Comparison of ENCODE assay signal across 21 cellular contexts in the genomic region with DNA sequence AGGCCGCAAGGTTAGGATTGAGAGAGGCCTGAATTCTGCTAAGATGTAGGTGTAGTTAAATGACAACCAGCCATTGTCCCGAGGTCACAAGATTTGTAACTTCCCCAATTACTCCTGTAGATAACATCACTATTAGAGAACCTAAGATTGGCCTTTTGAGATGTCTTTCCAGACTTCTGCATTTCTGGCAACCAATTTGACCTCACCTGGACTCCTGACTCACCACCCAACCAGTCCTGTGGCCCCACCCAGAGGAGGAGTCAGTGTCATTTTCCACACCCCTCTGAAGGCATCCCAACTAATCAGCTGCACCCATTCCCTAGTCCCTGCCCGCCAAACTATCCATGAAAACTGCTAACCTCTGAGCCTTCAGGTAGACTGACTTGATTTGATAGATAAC.
DNase-seq lines count a peak whose midpoint lies in the region; ATAC-seq and TF ChIP-seq lines count a peak whose summit lies in the region.
"Had no signal": no experiment of that assay in that cellular context is flagged by ENCODE, and none has a peak within 500 bp of the region (broad histone marks: within the 10 kb centered on the region; RNA-seq: fewer than 3 reads in every experiment).

No MANE protein-coding gene starts in this region.

- BruUV-seq in HCT116 (replicated peaks; lab: Mats Ljungman, UMichigan): no TSS peak

- H3K4me1 Mint-ChIP-seq in stimulated activated memory B cell treated with anti-CD40 and anti-IgM and Interleukin-4, amounts not matched to agents 10 μg/mL and 1 μg/mL and 100 μg/mL, for 72 hours: peaks cover 21% of the 10 kb centered on the region

- TF ChIP-seq POLR2A in HCT116 (IDR thresholded peaks at IDR 0.05; ENCODE audit: borderline replicate concordance, extremely low read depth, insufficient read depth, insufficient read length) (no peak), heart left ventricle (IDR thresholded peaks at IDR 0.05) (no peak)

- H3K27ac Mint-ChIP-seq in stimulated activated memory B cell treated with anti-CD40 and anti-IgM and Interleukin-4, amounts not matched to agents 10 μg/mL and 1 μg/mL and 100 μg/mL, for 72 hours: no peak overlapping the region
- H3K27ac Mint-ChIP-seq: activated CD8-positive, alpha-beta T cell treated with anti-CD3 and anti-CD28 coated beads, Interleukin-2, amount 10 ng/mL, durations not matched to agents 7 days and 5 days; activated naive CD4-positive, alpha-beta T cell treated with anti-CD3 and anti-CD28 coated beads, Interleukin-2, amount 50 U/mL, for 24 hours; activated T-cell treated with anti-CD3 and anti-CD28 coated beads, Interleukin-2, amount 50 U/mL, for 24 hours; mesothelial cell of epicardium; progenitor cell of endocrine pancreas had no signal

- TF ChIP-seq CTCF in HCT116 (IDR thresholded peaks at IDR 0.05 in 2 of 3, conservative IDR thresholded peaks at IDR 0.05 in 1 of 3; ENCODE audit: borderline replicate concordance in 1 of 3, insufficient read depth in 1 of 3, low read depth in 2 of 3, low read length in 2 of 3): no peak
- no peak for TF ChIP-seq CTCF in foreskin keratinocyte (conservative IDR thresholded peaks at IDR 0.05)
- TF ChIP-seq CTCF in heart left ventricle (IDR thresholded peaks at IDR 0.05): no peak

- POLR2A ChIA-PET in HCT116 (lab: Charles Lee): no interaction called here

- H3K27ac ChIP-seq in HCT116 (ENCODE audit: low read depth, low read length): no peak overlapping the region
- H3K27ac ChIP-seq in foreskin keratinocyte: no peak overlapping the region
- H3K27ac ChIP-seq in heart left ventricle: no peak overlapping the region
- H3K27ac ChIP-seq: coronary artery, upper lobe of left lung had no signal

- no peak overlapping the region for H3K4me3 ChIP-seq in HCT116 (replicated peaks in 1 of 2; ENCODE audit: low read depth in 1 of 2, low read length in 2 of 2)
- no peak overlapping the region for H3K4me3 ChIP-seq in heart left ventricle
- H3K4me3 ChIP-seq: coronary artery, upper lobe of left lung had no signal

- intact Hi-C loops in HCT116 (cut with micrococcal nuclease): no loop called here
- intact Hi-C loops in heart left ventricle (cut with DNase I): loop anchor here in 3 of 10 donors (5.0 kb wide), 3 partner anchors 189 to 389 kb away; no protein-coding TSS in a partner anchor

- H2AFZ ChIP-seq in HCT116 (ENCODE audit: low read depth, low read length, poor library complexity, severe bottlenecking): no peak overlapping the region

- peaks cover 3% of the 10 kb centered on the region for H3K9me3 Mint-ChIP-seq in stimulated activated memory B cell treated with anti-CD40 and anti-IgM and Interleukin-4, amounts not matched to agents 10 μg/mL and 1 μg/mL and 100 μg/mL, for 72 hours
- H3K9me3 Mint-ChIP-seq: activated naive CD4-positive, alpha-beta T cell treated with anti-CD3 and anti-CD28 coated beads, Interleukin-2, amount 50 U/mL, for 24 hours; H9; mesothelial cell of epicardium had no signal

- no peaks in the 10 kb centered on the region for H3K36me3 ChIP-seq in HCT116 (ENCODE audit: control insufficient read depth in 1 of 2, insufficient read depth in 2 of 2, low read length in 2 of 2)
- no peaks in the 10 kb centered on the region for H3K36me3 ChIP-seq in heart left ventricle
- H3K36me3 ChIP-seq: upper lobe of left lung had no signal

- TF ChIP-seq RAD21 in HCT116 (IDR thresholded peaks at IDR 0.05; ENCODE audit: low read depth): no peak

- H3K4me1 ChIP-seq in HCT116 (ENCODE audit: control insufficient read depth in 1 of 2, insufficient read depth in 2 of 2, low read length in 2 of 2): peaks cover 5 to 22% of the 10 kb centered on the region in 2 experiments
- peaks cover 1% of the 10 kb centered on the region for H3K4me1 ChIP-seq in foreskin keratinocyte
- H3K4me1 ChIP-seq in heart left ventricle: peaks cover 0 to 16% (median 2%) of the 10 kb centered on the region in 12 donors

- H3K9me2 ChIP-seq in HCT116 (ENCODE audit: insufficient read depth): no peaks in the 10 kb centered on the region

- peak overlapping the region; percentile 21; the same call in 1 of the 2 replicates for H3K4me2 ChIP-seq in HCT116 (ENCODE audit: low read length)

- ATAC-seq in HCT116 (peak; percentile 74), foreskin keratinocyte (peak; percentile 69), GM21619 (IDR thresholded peaks at IDR 0.05; ENCODE audit: unreplicated experiment) (no peak), heart left ventricle (no peak)
- peak; percentile 57 for ATAC-seq in stimulated activated memory B cell treated with anti-CD40 and anti-IgM and Interleukin-4, amounts not matched to agents 10 μg/mL and 1 μg/mL and 100 μg/mL, for 72 hours
- ATAC-seq: activated CD8-positive, alpha-beta T cell treated with anti-CD3 and anti-CD28 coated beads, Interleukin-2, amount 10 ng/mL, durations not matched to agents 7 days and 5 days; Panc1; SK-N-SH treated with all-trans-retinoic acid at 6 μM for 48 hours; stimulated activated naive CD8-positive, alpha-beta T cell treated with anti-CD3 and anti-CD28 coated beads, Interleukin-15, amount 100 ng/mL, for 72 hours had no signal

- H3K9me3 ChIP-seq in HCT116 (ENCODE audit: control insufficient read depth in 1 of 2, insufficient read depth in 1 of 2, low read depth in 1 of 2, low read length in 2 of 2) (no peaks in the 10 kb centered on the region), heart left ventricle (no peaks in the 10 kb centered on the region)
- H3K9me3 ChIP-seq: upper lobe of left lung had no signal

- H4K20me1 ChIP-seq in HCT116 (ENCODE audit: insufficient read depth): no peaks in the 10 kb centered on the region

- peaks cover 27% of the 10 kb centered on the region for H3K36me3 Mint-ChIP-seq in stimulated activated memory B cell treated with anti-CD40 and anti-IgM and Interleukin-4, amounts not matched to agents 10 μg/mL and 1 μg/mL and 100 μg/mL, for 72 hours
- H3K36me3 Mint-ChIP-seq: activated naive CD4-positive, alpha-beta T cell treated with anti-CD3 and anti-CD28 coated beads, Interleukin-2, amount 50 U/mL, for 24 hours; mesothelial cell of epicardium had no signal

- DNase-seq in HCT116 (ENCODE audit: low read depth, low spot score): no peak
- DNase-seq in OCI-M1 (lab: John Stamatoyannopoulos, UW): peak; percentile 1
- DNase-seq in foreskin keratinocyte: peak; percentile 17 to 54
- DNase-seq in NCI-H187 (lab: John Stamatoyannopoulos, UW): no peak
- DNase-seq in heart left ventricle: no peak
- DNase-seq: activated CD8-positive, alpha-beta T cell treated with anti-CD3 and anti-CD28 coated beads, Interleukin-2, amount 10 ng/mL, durations not matched to agents 7 days and 5 days; activated T-cell treated with anti-CD3 and anti-CD28 coated beads, Interleukin-2, amount 50 U/mL, for 24 hours; H9; NCI-H1048; NCI-H748 treated with DMSO at 0.1 percent for 48 hours; stimulated activated naive CD8-positive, alpha-beta T cell treated with anti-CD3 and anti-CD28 coated beads, Interleukin-15, amount 100 ng/mL, for 72 hours; T1000; upper lobe of left lung had no signal

- WGBS in heart left ventricle, 4 donors: 83 to 90% (median 85%) methylated on average over 3 of the region's 3 CpGs

- H3K27me3 ChIP-seq in HCT116 (ENCODE audit: insufficient read depth, low read length) (no peaks in the 10 kb centered on the region), foreskin keratinocyte (no peaks in the 10 kb centered on the region), heart left ventricle (no peaks in the 10 kb centered on the region)
- H3K27me3 ChIP-seq: upper lobe of left lung had no signal

- RAD21 ChIA-PET in HCT116 (lab: Charles Lee; ENCODE audit: low non-redundant PET in 1 of 2, low total read pairs in 2 of 2, uncharacterized antibody in 2 of 2, unreplicated experiment in 2 of 2): no interaction called here

- H3K27me3 Mint-ChIP-seq in stimulated activated memory B cell treated with anti-CD40 and anti-IgM and Interleukin-4, amounts not matched to agents 10 μg/mL and 1 μg/mL and 100 μg/mL, for 72 hours: no peaks in the 10 kb centered on the region
- H3K27me3 Mint-ChIP-seq: activated naive CD4-positive, alpha-beta T cell treated with anti-CD3 and anti-CD28 coated beads, Interleukin-2, amount 50 U/mL, for 24 hours; activated T-cell treated with anti-CD3 and anti-CD28 coated beads, Interleukin-2, amount 50 U/mL, for 24 hours; stimulated activated naive CD8-positive, alpha-beta T cell treated with anti-CD3 and anti-CD28 coated beads, Interleukin-15, amount 100 ng/mL, for 72 hours had no signal

- no peak overlapping the region for H3K4me3 Mint-ChIP-seq in stimulated activated memory B cell treated with anti-CD40 and anti-IgM and Interleukin-4, amounts not matched to agents 10 μg/mL and 1 μg/mL and 100 μg/mL, for 72 hours
- H3K4me3 Mint-ChIP-seq: activated CD8-positive, alpha-beta T cell treated with anti-CD3 and anti-CD28 coated beads, Interleukin-2, amount 10 ng/mL, durations not matched to agents 7 days and 5 days; activated naive CD4-positive, alpha-beta T cell treated with anti-CD3 and anti-CD28 coated beads, Interleukin-2, amount 50 U/mL, for 24 hours; activated T-cell treated with anti-CD3 and anti-CD28 coated beads, Interleukin-2, amount 50 U/mL, for 24 hours; mesothelial cell of epicardium; stimulated activated naive CD8-positive, alpha-beta T cell treated with anti-CD3 and anti-CD28 coated beads, Interleukin-15, amount 100 ng/mL, for 72 hours had no signal

- H3K79me2 ChIP-seq in HCT116 (ENCODE audit: insufficient read depth, low read length): no peaks in the 10 kb centered on the region

- CTCF ChIA-PET in HCT116 (lab: Charles Lee): interaction anchor here (4.4 kb wide), 1 partner anchor 22 kb away, joined by 17 read pairs; no protein-coding TSS in a partner anchor

- no peak overlapping the region for H3K9ac ChIP-seq in HCT116 (ENCODE audit: low read length)

Comparison
In these comparisons a context has a peak if more than half of its experiments do, and no peak if none do; other contexts are left out.
1. ATAC-seq: peak in HCT116 (single experiment), foreskin keratinocyte (single experiment) and stimulated activated memory B cell treated with anti-CD40 and anti-IgM and Interleukin-4, amounts not matched to agents 10 μg/mL and 1 μg/mL and 100 μg/mL, for 72 hours (single experiment); none in GM21619 (single experiment) and heart left ventricle (0 of 4).
2. DNase-seq: peak in OCI-M1 (single experiment) and foreskin keratinocyte (2 of 2); none in HCT116 (single experiment), NCI-H187 (0 of 2) and heart left ventricle (0 of 5).